Comparison of ENCODE assay signal across 1 cellular context in genomic region chr6:24778878-24779277, GRCh38.
TF ChIP-seq lines count a peak whose summit lies in the region.

No MANE protein-coding gene starts in this region.

TF ChIP-seq in GM23338, 12 proteins besides CTCF, POLR2A, EP300 and RAD21:
- TF ChIP-seq REST (IDR thresholded peaks at IDR 0.05; ENCODE audit: unreplicated experiment) (no peak), EZH2 (IDR thresholded peaks at IDR 0.05; ENCODE audit: low read depth, unreplicated experiment) (no peak), ZNF114 (CRISPR knock-in tag; IDR thresholded peaks at IDR 0.05) (no peak), NANOG (IDR thresholded peaks at IDR 0.05; ENCODE audit: borderline replicate concordance) (no peak), ZNF462 (CRISPR knock-in tag; IDR thresholded peaks at IDR 0.05) (no peak), ZNF331 (CRISPR knock-in tag; IDR thresholded peaks at IDR 0.05; ENCODE audit: low read depth) (no peak)
TF ChIP-seq in GM23338: peak in this region for 0.
